ENCODE assay signal across 10 cellular contexts in genomic region chr10:26869528-26869927, GRCh38. TPM values are rescaled to one million over a fixed set of nuclear protein-coding genes. Genes with fewer than 3 reads are reported as not detected.
A peak's percentile ranks its signal among the peaks of the same experiment; 100 is the strongest.
DNase-seq lines count a peak whose midpoint lies in the region; ATAC-seq and TF ChIP-seq lines count a peak whose summit lies in the region.
"Had no signal": no experiment of that assay in that cellular context is flagged by ENCODE, and none has a peak within 500 bp of the region (broad histone marks: within the 10 kb centered on the region; RNA-seq: fewer than 3 reads in every experiment).

No MANE protein-coding gene starts in this region.

- no peak for TF ChIP-seq POLR2A in Peyer's patch (IDR thresholded peaks at IDR 0.05)

- ATAC-seq in activated CD8-positive, alpha-beta memory T cell treated with anti-CD3 and anti-CD28 coated beads, Interleukin-2, amount 10 ng/mL, durations not matched to agents 7 days and 5 days, result peak; percentile 51
- ATAC-seq in natural killer cell treated with Interleukin-12 subunit alpha and Interleukin-12 subunit beta and Interleukin-15 and Interleukin-18, amount 100 ng/mL, for 72 hours, result no peak

- CTCF ChIA-PET in activated CD8-positive, alpha-beta memory T cell treated with anti-CD3 and anti-CD28 coated beads, Interleukin-2, amount 10 ng/mL, durations not matched to agents 7 days and 5 days (lab: Charles Lee), result interaction anchor here (0.9 to 3.3 kb wide), 4 partner anchors 8 to 145 kb away, joined by 4 to 13 read pairs (median 8); partner anchors contain the start of gene ABI1
- CTCF ChIA-PET in PC-9 (lab: Charles Lee), result no interaction called here

- H3K79me2 ChIP-seq in PC-9 (ENCODE audit: low read depth), result no peaks in the 10 kb centered on the region

- peaks cover 21% of the 10 kb centered on the region for H3K27me3 Mint-ChIP-seq in activated CD8-positive, alpha-beta memory T cell treated with anti-CD3 and anti-CD28 coated beads, Interleukin-2, amount 10 ng/mL, durations not matched to agents 7 days and 5 days
- H3K27me3 Mint-ChIP-seq in natural killer cell treated with Interleukin-12 subunit alpha and Interleukin-12 subunit beta and Interleukin-15 and Interleukin-18, amount 100 ng/mL, for 72 hours, result peaks cover 7 to 13% of the 10 kb centered on the region in 2 donors

- no peaks in the 10 kb centered on the region for H3K4me1 ChIP-seq in PC-9 (replicated peaks; ENCODE audit: insufficient read depth)
- H3K4me1 ChIP-seq in Peyer's patch, result no peaks in the 10 kb centered on the region

- H3K27ac ChIP-seq in PC-9 (no peak overlapping the region), Peyer's patch (no peak overlapping the region)
- H3K27ac ChIP-seq: VCaP had no signal

- H3K4me2 ChIP-seq in PC-9, result no peak overlapping the region

- no peaks in the 10 kb centered on the region for H3F3A ChIP-seq in PC-9 (ENCODE audit: insufficient read depth, low read depth)

- H3K36me3 ChIP-seq in PC-9 (ENCODE audit: low read depth) (no peaks in the 10 kb centered on the region), Peyer's patch (no peaks in the 10 kb centered on the region)

- peaks cover 15% of the 10 kb centered on the region for H3K4me1 Mint-ChIP-seq in activated CD8-positive, alpha-beta memory T cell treated with anti-CD3 and anti-CD28 coated beads, Interleukin-2, amount 10 ng/mL, durations not matched to agents 7 days and 5 days
- H3K4me1 Mint-ChIP-seq in natural killer cell treated with Interleukin-12 subunit alpha and Interleukin-12 subunit beta and Interleukin-15 and Interleukin-18, amount 100 ng/mL, for 72 hours (ENCODE audit: low read depth in 2 of 2), result peaks cover 0 to 4% of the 10 kb centered on the region in 2 donors

- H2AFZ ChIP-seq in PC-9, result peak overlapping the region; percentile 23; the same call in 1 of the 2 replicates

- H3K27me3 ChIP-seq in PC-9 (ENCODE audit: insufficient read depth, low read depth) (no peaks in the 10 kb centered on the region), Peyer's patch (no peaks in the 10 kb centered on the region)

- no peaks in the 10 kb centered on the region for H3K9me2 ChIP-seq in PC-9 (ENCODE audit: insufficient read depth)

- intact Hi-C loops in PC-9 (cut with micrococcal nuclease; ENCODE audit: unreplicated experiment), result no loop called here

- H3K9me3 ChIP-seq in PC-9 (ENCODE audit: insufficient read depth, low read depth) (no peaks in the 10 kb centered on the region), Peyer's patch (no peaks in the 10 kb centered on the region)

- H3K36me3 Mint-ChIP-seq in activated CD8-positive, alpha-beta memory T cell treated with anti-CD3 and anti-CD28 coated beads, Interleukin-2, amount 10 ng/mL, durations not matched to agents 7 days and 5 days, result no peaks in the 10 kb centered on the region
- H3K36me3 Mint-ChIP-seq in natural killer cell treated with Interleukin-12 subunit alpha and Interleukin-12 subunit beta and Interleukin-15 and Interleukin-18, amount 100 ng/mL, for 72 hours, result no peaks in the 10 kb centered on the region

- no peak overlapping the region for H3K4me3 ChIP-seq in PC-9
- H3K4me3 ChIP-seq in Peyer's patch, result no peak overlapping the region

- POLR2A ChIA-PET in PC-9 (lab: Charles Lee; ENCODE audit: unreplicated experiment), result interaction anchor here (0.5 kb wide), 3 partner anchors 14 to 1523 kb away, joined by 3 to 21 read pairs (median 12); no protein-coding TSS in a partner anchor

- H3K4me3 Mint-ChIP-seq in activated CD8-positive, alpha-beta memory T cell treated with anti-CD3 and anti-CD28 coated beads, Interleukin-2, amount 10 ng/mL, durations not matched to agents 7 days and 5 days, result no peak overlapping the region
- H3K4me3 Mint-ChIP-seq in natural killer cell treated with Interleukin-12 subunit alpha and Interleukin-12 subunit beta and Interleukin-15 and Interleukin-18, amount 100 ng/mL, for 72 hours, result no peak overlapping the region

- no peak overlapping the region for H3K27ac Mint-ChIP-seq in activated CD8-positive, alpha-beta memory T cell treated with anti-CD3 and anti-CD28 coated beads, Interleukin-2, amount 10 ng/mL, durations not matched to agents 7 days and 5 days
- no peak overlapping the region for H3K27ac Mint-ChIP-seq in natural killer cell treated with Interleukin-12 subunit alpha and Interleukin-12 subunit beta and Interleukin-15 and Interleukin-18, amount 100 ng/mL, for 72 hours

- DNase-seq in activated CD8-positive, alpha-beta memory T cell treated with anti-CD3 and anti-CD28 coated beads, Interleukin-2, amount 10 ng/mL, durations not matched to agents 7 days and 5 days, result no peak
- DNase-seq in activated CD8-positive, alpha-beta memory T cell treated with anti-CD3 and anti-CD28 coated beads, Interleukin-2, amount 50 U/mL, for 48 hours, result no peak
- DNase-seq in PC-9, result peak; percentile 40 to 62
- DNase-seq in central memory CD4-positive, alpha-beta T cell, result peak; percentile 13
- DNase-seq in stimulated activated CD8-positive, alpha-beta memory T cell treated with anti-CD3 and anti-CD28 coated beads, Interleukin-4, amount 100 ng/mL, for 48 hours, result peak; percentile 35
- DNase-seq in iPS-NIHi7 (ENCODE audit: extremely low spot score), result no peak
- no peak for DNase-seq in Peyer's patch
- DNase-seq in natural killer cell treated with Interleukin-12 subunit alpha and Interleukin-12 subunit beta and Interleukin-15 and Interleukin-18, amount 100 ng/mL, for 72 hours (ENCODE audit: low spot score), result no peak
- DNase-seq: foreskin melanocyte had no signal

- no TSS peak for BruUV-seq in PC-9 (replicated peaks; lab: Mats Ljungman, UMichigan)

- no peaks in the 10 kb centered on the region for H4K20me1 ChIP-seq in PC-9 (ENCODE audit: insufficient read depth)

- H3K9me3 Mint-ChIP-seq in activated CD8-positive, alpha-beta memory T cell treated with anti-CD3 and anti-CD28 coated beads, Interleukin-2, amount 10 ng/mL, durations not matched to agents 7 days and 5 days (ENCODE audit: low read depth), result no peaks in the 10 kb centered on the region
- H3K9me3 Mint-ChIP-seq in natural killer cell treated with Interleukin-12 subunit alpha and Interleukin-12 subunit beta and Interleukin-15 and Interleukin-18, amount 100 ng/mL, for 72 hours, result no peaks in the 10 kb centered on the region

- TF ChIP-seq CTCF in PC-9 (conservative IDR thresholded peaks at IDR 0.05) (no peak), Peyer's patch (IDR thresholded peaks at IDR 0.05) (no peak)

RNA-seq across cellular contexts. Expression of gene ABI1, which starts 8.8 kb away (rescaled TPM):
- total RNA-seq in activated CD8-positive, alpha-beta memory T cell treated with anti-CD3 and anti-CD28 coated beads, Interleukin-2, amount 10 ng/mL, durations not matched to agents 7 days and 5 days, result 10 to 100 TPM; 55.1 to 55.4 TPM
- total RNA-seq in PC-9 (2021), result 41.3 and 50.8 TPM in 2 replicates
- total RNA-seq in Peyer's patch, result 10 to 100 TPM; 28.7 to 55.3 (median 48.5) TPM
- 10 to 100 TPM; 42.1 to 66.7 TPM for total RNA-seq in natural killer cell treated with Interleukin-12 subunit alpha and Interleukin-12 subunit beta and Interleukin-15 and Interleukin-18, amount 100 ng/mL, for 72 hours

Comparison
In these comparisons a context has a peak if more than half of its experiments do, and no peak if none do; other contexts are left out.
1. DNase-seq: peak in PC-9 (2 of 2), central memory CD4-positive, alpha-beta T cell (single experiment) and stimulated activated CD8-positive, alpha-beta memory T cell treated with anti-CD3 and anti-CD28 coated beads, Interleukin-4, amount 100 ng/mL, for 48 hours (single experiment); none in activated CD8-positive, alpha-beta memory T cell treated with anti-CD3 and anti-CD28 coated beads, Interleukin-2, amount 10 ng/mL, durations not matched to agents 7 days and 5 days (single experiment), activated CD8-positive, alpha-beta memory T cell treated with anti-CD3 and anti-CD28 coated beads, Interleukin-2, amount 50 U/mL, for 48 hours (single experiment), iPS-NIHi7 (single experiment), Peyer's patch (0 of 3) and natural killer cell treated with Interleukin-12 subunit alpha and Interleukin-12 subunit beta and Interleukin-15 and Interleukin-18, amount 100 ng/mL, for 72 hours (single experiment).